In the genomic region with DNA sequence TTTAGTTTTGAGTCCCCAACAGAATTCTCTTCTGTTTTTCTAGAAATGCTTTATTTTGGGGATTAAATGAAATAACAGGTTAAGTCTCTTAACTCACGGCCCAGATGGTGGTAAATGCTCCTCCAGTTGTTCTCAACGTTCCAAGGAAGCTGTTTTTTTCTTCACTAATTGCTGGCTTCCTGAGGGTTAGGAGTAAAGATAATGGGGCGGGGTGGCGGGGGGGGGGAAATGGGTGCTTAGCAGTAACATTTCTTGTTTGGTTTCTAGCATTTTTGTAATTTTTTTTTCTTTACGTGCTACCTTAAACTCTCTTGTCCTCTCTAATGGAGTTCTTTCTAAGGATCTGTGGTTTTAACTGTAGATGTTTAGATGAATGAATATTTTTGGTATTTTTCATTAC, we compare ENCODE assay signal across 8 cellular contexts. TPM values are rescaled to one million over a fixed set of nuclear protein-coding genes. Genes with fewer than 3 reads are reported as not detected.
DNase-seq lines count a peak whose midpoint lies in the region; ATAC-seq, FAIRE-seq and TF ChIP-seq lines count a peak whose summit lies in the region.

No MANE protein-coding gene starts in this region.

- peaks cover 41% of the 10 kb centered on the region for H3K4me1 Mint-ChIP-seq in GM23338

- H3K27me3 ChIP-seq in GM23338 (ENCODE audit: insufficient read depth) (no peaks in the 10 kb centered on the region), RWPE2 (ENCODE audit: insufficient read depth, poor library complexity, severe bottlenecking) (no peaks in the 10 kb centered on the region)

- H3K36me3 Mint-ChIP-seq in GM23338 (ENCODE audit: low read depth) = peaks cover 73% of the 10 kb centered on the region

- TF ChIP-seq CTCF in GM23338 (conservative IDR thresholded peaks at IDR 0.05; ENCODE audit: low read depth in 2 of 2) (no peak), RWPE2 (IDR thresholded peaks at IDR 0.05; ENCODE audit: poor library complexity, severe bottlenecking) (no peak), retinal pigment epithelial cell (conservative IDR thresholded peaks at IDR 0.05; ENCODE audit: low read depth, low read length) (no peak)

- H3K4me2 ChIP-seq in GM23338 = peak overlapping the region; percentile 79

- H3K9me3 ChIP-seq in RWPE2 (ENCODE audit: severe bottlenecking) = no peaks in the 10 kb centered on the region

- no peak for FAIRE-seq in urothelium cell line (lab: Jason Lieb, UNC)

- H3K36me3 ChIP-seq in GM23338 (ENCODE audit: insufficient read depth) (peaks cover 58% of the 10 kb centered on the region), RWPE2 (ENCODE audit: low read depth) (peaks cover 67% of the 10 kb centered on the region)

- DNase-seq in GM23338 (ENCODE audit: low spot score) (no peak), RWPE2 (ENCODE audit: low spot score) (no peak), fibroblast of gingiva (ENCODE audit: low read depth) (peak; percentile 34), retinal pigment epithelial cell (ENCODE audit: low read depth) (no peak), urothelium cell line (ENCODE audit: low spot score) (no peak)

- peak overlapping the region; percentile 100 for H3K27ac Mint-ChIP-seq in GM23338

- H3K27ac ChIP-seq in GM23338 (ENCODE audit: low read depth) = peak overlapping the region; percentile 94; the same call in 1 of the 2 replicates
- H3K27ac ChIP-seq in RWPE2 (ENCODE audit: poor library complexity, severe bottlenecking) = peak overlapping the region; percentile 95

- no peaks in the 10 kb centered on the region for H3K9me2 ChIP-seq in GM23338 (ENCODE audit: insufficient read depth)

- peaks cover 64% of the 10 kb centered on the region for H4K20me1 ChIP-seq in GM23338 (replicated peaks; ENCODE audit: insufficient read depth)

- peaks cover 35% of the 10 kb centered on the region for H3K27me3 Mint-ChIP-seq in GM23338 (ENCODE audit: insufficient read depth, low read depth, poor library complexity)

- peak overlapping the region; percentile 95 for H3K4me3 Mint-ChIP-seq in GM23338

- peak overlapping the region; percentile 78 for H3K4me3 ChIP-seq in GM23338
- peak overlapping the region; percentile 83 for H3K4me3 ChIP-seq in RWPE2 (ENCODE audit: severe bottlenecking)
- H3K4me3 ChIP-seq in retinal pigment epithelial cell (ENCODE audit: low read length) = peak overlapping the region; percentile 91

- peaks cover 79% of the 10 kb centered on the region for H3K79me2 ChIP-seq in GM23338 (replicated peaks; ENCODE audit: insufficient read depth)

- ATAC-seq in GM23338 (no peak), RWPE2 (ENCODE audit: low read depth) (no peak), HG02852 (IDR thresholded peaks at IDR 0.05; ENCODE audit: unreplicated experiment) (no peak), esophagus mucosa (no peak), GM18519 (IDR thresholded peaks at IDR 0.05; ENCODE audit: low FRiP score, unreplicated experiment) (no peak)

- H2AFZ ChIP-seq in GM23338 = no peak overlapping the region

- H3F3A ChIP-seq in GM23338 (replicated peaks; ENCODE audit: low read depth) = peaks cover 53% of the 10 kb centered on the region

- H3K4me1 ChIP-seq in GM23338 (ENCODE audit: insufficient read depth) = peaks cover 30% of the 10 kb centered on the region
- peaks cover 30% of the 10 kb centered on the region for H3K4me1 ChIP-seq in RWPE2 (ENCODE audit: insufficient read depth, poor library complexity, severe bottlenecking)

- H3K9me3 Mint-ChIP-seq in GM23338 = peaks cover 16% of the 10 kb centered on the region; the same call in 2 of the 3 replicates

TF ChIP-seq in GM23338, 12 proteins besides CTCF, POLR2A, EP300 and RAD21:
- TF ChIP-seq ZNF114 (CRISPR knock-in tag; IDR thresholded peaks at IDR 0.05) = no peak
- TF ChIP-seq REST (IDR thresholded peaks at IDR 0.05; ENCODE audit: unreplicated experiment) = no peak
- TF ChIP-seq STAT1 (IDR thresholded peaks at IDR 0.05; ENCODE audit: unreplicated experiment) = no peak
TF ChIP-seq in GM23338: peak in this region for 0.

RNA-seq across cellular contexts. Expression of gene SRSF3, which starts 2.2 kb away (rescaled TPM):
- 254 and 436 TPM in 2 replicates for total RNA-seq in GM23338 (2014; rRNA removed; shearing (Covaris generic))
- polyA plus RNA-seq in GM23338 (2016; fragmentation: Nextera tagmentation; extraction: Ambion mirVana) = 585 and 655 TPM in 2 replicates
- total RNA-seq in esophagus mucosa = 216 TPM

RNA-seq across cellular contexts. Expression of gene STK38, which starts 49.1 kb away (rescaled TPM):
- total RNA-seq in GM23338 (2014; rRNA removed; shearing (Covaris generic)) = 15.2 and 17.4 TPM in 2 replicates
- 9.0 and 10.8 TPM in 2 replicates for polyA plus RNA-seq in GM23338 (2016; fragmentation: Nextera tagmentation; extraction: Ambion mirVana)
- 26.1 TPM for total RNA-seq in esophagus mucosa
